In genomic region chr5:161924270-161924669, GRCh38 we compare ENCODE assay signal across 1 cellular context.
TF ChIP-seq lines count a peak whose summit lies in the region.

No MANE protein-coding gene starts in this region.

TF ChIP-seq in HepG2, 621 proteins besides CTCF, POLR2A, EP300 and RAD21 (continued from another document):
- TF ChIP-seq HBP1 (CRISPR knock-in tag; IDR thresholded peaks at IDR 0.05; ENCODE audit: low read depth) (no peak), DNMT3B (CRISPR knock-in tag; conservative IDR thresholded peaks at IDR 0.05) (no peak), TRAFD1 (CRISPR knock-in tag; IDR thresholded peaks at IDR 0.05; ENCODE audit: borderline replicate concordance) (no peak), SMARCE1 (IDR thresholded peaks at IDR 0.05; ENCODE audit: borderline replicate concordance) (no peak), PAF1 (CRISPR knock-in tag; IDR thresholded peaks at IDR 0.05) (no peak), ZBTB14 (CRISPR knock-in tag; IDR thresholded peaks at IDR 0.05) (no peak), ZNF781 (CRISPR knock-in tag; IDR thresholded peaks at IDR 0.05; ENCODE audit: borderline replicate concordance, not compliant biosample characterization) (no peak), MAFK (conservative IDR thresholded peaks at IDR 0.05 in 1 of 2, IDR thresholded peaks at IDR 0.05 in 1 of 2; ENCODE audit: low read length in 2 of 2) (peak; percentile 39 to 69; a peak in 3 of 4 replicates), FOXK1 (CRISPR knock-in tag; IDR thresholded peaks at IDR 0.05; ENCODE audit: borderline replicate concordance, low read depth) (no peak)
